In the genomic region with DNA sequence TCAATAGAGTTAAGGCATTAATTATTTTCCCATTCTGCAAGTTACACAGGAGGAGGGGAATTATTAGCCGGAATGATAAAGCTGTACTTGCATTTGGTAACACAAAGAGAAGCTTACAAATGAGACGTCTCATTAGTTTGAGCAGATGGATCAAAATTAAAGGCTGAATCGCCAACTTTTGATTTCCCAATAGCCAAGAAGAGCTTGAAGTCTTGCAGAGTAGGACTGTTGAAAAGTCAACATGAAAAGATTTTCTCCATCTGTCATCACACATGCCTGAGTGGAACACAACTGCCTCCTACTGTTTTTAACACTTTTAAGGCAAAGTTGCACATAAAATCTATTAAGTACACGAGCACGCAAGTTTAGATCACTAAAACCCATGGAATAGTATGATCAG, we compare ENCODE assay signal across 16 cellular contexts.
DNase-seq lines count a peak whose midpoint lies in the region; ATAC-seq lines count a peak whose summit lies in the region.
"Had no signal": no experiment of that assay in that cellular context is flagged by ENCODE, and none has a peak within 500 bp of the region (broad histone marks: within the 10 kb centered on the region; RNA-seq: fewer than 3 reads in every experiment).

No MANE protein-coding gene starts in this region.

- H3K36me3 ChIP-seq in endocrine pancreas (ENCODE audit: control insufficient read depth, insufficient read depth, low read length): peaks cover 2% of the 10 kb centered on the region
- H3K36me3 ChIP-seq: HAP-1 had no signal

- no peaks in the 10 kb centered on the region for H3K27me3 ChIP-seq in endocrine pancreas (ENCODE audit: control insufficient read depth, insufficient read depth, low read length)
- H3K27me3 ChIP-seq: BLaER1 had no signal

- H3K9me3 ChIP-seq in endocrine pancreas (ENCODE audit: control insufficient read depth, low read length): no peaks in the 10 kb centered on the region
- H3K9me3 ChIP-seq: A549, HAP-1 had no signal

- no peak for ATAC-seq in HG02884 (IDR thresholded peaks at IDR 0.05; ENCODE audit: unreplicated experiment)
- ATAC-seq: A549 had no signal

- peak overlapping the region; percentile 53 for H3K4me3 ChIP-seq in endocrine pancreas (ENCODE audit: control insufficient read depth, insufficient read depth, low read length)
- H3K4me3 ChIP-seq: A549, BLaER1, GM23248, HAP-1 had no signal

- no peak overlapping the region for H3K9ac ChIP-seq in endocrine pancreas (ENCODE audit: control insufficient read depth, insufficient read depth, low read length)
- H3K9ac ChIP-seq: BLaER1, GM23248 had no signal

- peaks cover 8% of the 10 kb centered on the region for H3K4me1 ChIP-seq in endocrine pancreas (ENCODE audit: control insufficient read depth, insufficient read depth, low read length)
- H3K4me1 ChIP-seq: A549, BLaER1, HAP-1 had no signal

- DNase-seq in NCI-H1694 (lab: John Stamatoyannopoulos, UW): peak; percentile 4
- no peak for DNase-seq in NCI-H1694 treated with DMSO at 0.1 percent for 48 hours (lab: John Stamatoyannopoulos, UW)
- DNase-seq in DMS 273 (lab: John Stamatoyannopoulos, UW; ENCODE audit: unreplicated experiment): peak; percentile 74
- DNase-seq in NCI-H446 treated with DMSO at 0.1 percent for 48 hours (lab: John Stamatoyannopoulos, UW): peak; percentile 92
- DNase-seq in COLO668 (lab: John Stamatoyannopoulos, UW; ENCODE audit: unreplicated experiment): no peak
- DNase-seq in NCI-H2227 (lab: John Stamatoyannopoulos, UW; ENCODE audit: unreplicated experiment): no peak
- DNase-seq: Calu3; CD4-positive, alpha-beta memory T cell; GDM1; GM23248; IMR-90 had no signal

Comparison
In these comparisons a context has a peak if more than half of its experiments do, and no peak if none do; other contexts are left out.
1. DNase-seq: peak in NCI-H1694 (single experiment), DMS 273 (single experiment) and NCI-H446 treated with DMSO at 0.1 percent for 48 hours (single experiment); none in NCI-H1694 treated with DMSO at 0.1 percent for 48 hours (single experiment), COLO668 (single experiment) and NCI-H2227 (single experiment).